Comparison of ENCODE assay signal across 1 cellular context in genomic region chr17:82367724-82368524, GRCh38.
TF ChIP-seq lines count a peak whose summit lies in the region.

No MANE protein-coding gene starts in this region.

TF ChIP-seq in HepG2, 621 proteins besides CTCF, POLR2A, EP300 and RAD21 (continued from another document and continues in another):
- peak; percentile 39; the same call in 1 of the 2 replicates for TF ChIP-seq ARID4A (CRISPR knock-in tag; IDR thresholded peaks at IDR 0.05; ENCODE audit: borderline replicate concordance)
- no peak for TF ChIP-seq TERF1 (CRISPR knock-in tag; IDR thresholded peaks at IDR 0.05)
- no peak; the same call in 1 of the 2 replicates for TF ChIP-seq MAX (IDR thresholded peaks at IDR 0.05)
- TF ChIP-seq ZBTB25 (CRISPR knock-in tag; IDR thresholded peaks at IDR 0.05), result no peak
- TF ChIP-seq POGK (CRISPR knock-in tag; conservative IDR thresholded peaks at IDR 0.05), result no peak
- peak; percentile 33; the same call in 1 of the 2 replicates for TF ChIP-seq ZNF350 (CRISPR knock-in tag; IDR thresholded peaks at IDR 0.05; ENCODE audit: borderline replicate concordance, low read depth)
- no peak for TF ChIP-seq ZNF781 (CRISPR knock-in tag; IDR thresholded peaks at IDR 0.05; ENCODE audit: borderline replicate concordance, not compliant biosample characterization)
- TF ChIP-seq LRRFIP1 (CRISPR knock-in tag; conservative IDR thresholded peaks at IDR 0.05), result no peak
- TF ChIP-seq ZNF850 (CRISPR knock-in tag; conservative IDR thresholded peaks at IDR 0.05), result no peak
- no peak for TF ChIP-seq MYPOP (CRISPR knock-in tag; IDR thresholded peaks at IDR 0.05)
- no peak for TF ChIP-seq MAZ (IDR thresholded peaks at IDR 0.05; ENCODE audit: borderline replicate concordance, low read depth, low read length)
- TF ChIP-seq MAZ (CRISPR knock-in tag; IDR thresholded peaks at IDR 0.05; ENCODE audit: low read depth), result no peak
- TF ChIP-seq NR2C2 (CRISPR knock-in tag; IDR thresholded peaks at IDR 0.05; ENCODE audit: borderline replicate concordance), result peak; percentile 98
- no peak for TF ChIP-seq HNRNPL (IDR thresholded peaks at IDR 0.05; ENCODE audit: low read depth, low read length)
- TF ChIP-seq ZSCAN25 (CRISPR knock-in tag; IDR thresholded peaks at IDR 0.05), result 0 out of 2 replicates have a peak, but pooled peaks have one; percentile 20
- TF ChIP-seq MEF2D (CRISPR knock-in tag; IDR thresholded peaks at IDR 0.05), result 0 out of 2 replicates have a peak, but pooled peaks have one; percentile 55
- TF ChIP-seq ZNF883 (CRISPR knock-in tag; IDR thresholded peaks at IDR 0.05; ENCODE audit: not compliant biosample characterization), result no peak
- TF ChIP-seq ARID2 (CRISPR knock-in tag; IDR thresholded peaks at IDR 0.05; ENCODE audit: borderline replicate concordance), result no peak
- TF ChIP-seq TFDP1 (CRISPR knock-in tag; IDR thresholded peaks at IDR 0.05; ENCODE audit: borderline replicate concordance), result no peak; the same call in 1 of the 2 replicates
- no peak for TF ChIP-seq NPAS2 (CRISPR knock-in tag; IDR thresholded peaks at IDR 0.05; ENCODE audit: borderline replicate concordance)
- TF ChIP-seq RBAK (CRISPR knock-in tag; IDR thresholded peaks at IDR 0.05), result no peak
- TF ChIP-seq ZNF331 (CRISPR knock-in tag; IDR thresholded peaks at IDR 0.05), result peak; percentile 23
- no peak for TF ChIP-seq TOPORS (CRISPR knock-in tag; IDR thresholded peaks at IDR 0.05)
- TF ChIP-seq SRY (CRISPR knock-in tag; IDR thresholded peaks at IDR 0.05), result no peak
- no peak for TF ChIP-seq ZNF326 (CRISPR knock-in tag; IDR thresholded peaks at IDR 0.05; ENCODE audit: borderline replicate concordance)
- TF ChIP-seq ZSCAN21 (CRISPR knock-in tag; IDR thresholded peaks at IDR 0.05; ENCODE audit: borderline replicate concordance), result no peak
- TF ChIP-seq ZNF691 (CRISPR knock-in tag; IDR thresholded peaks at IDR 0.05; ENCODE audit: borderline replicate concordance, low read depth), result no peak
- TF ChIP-seq JUNB (CRISPR knock-in tag; IDR thresholded peaks at IDR 0.05; ENCODE audit: borderline replicate concordance), result no peak
- no peak for TF ChIP-seq LBX2 (CRISPR knock-in tag; IDR thresholded peaks at IDR 0.05; ENCODE audit: borderline replicate concordance)
- no peak for TF ChIP-seq ZNF776 (CRISPR knock-in tag; IDR thresholded peaks at IDR 0.05)
- peak; percentile 7; the same call in 1 of the 2 replicates for TF ChIP-seq MNT (IDR thresholded peaks at IDR 0.05)
- no peak for TF ChIP-seq ZBTB39 (CRISPR knock-in tag; IDR thresholded peaks at IDR 0.05)
- no peak for TF ChIP-seq ZSCAN31 (CRISPR knock-in tag; IDR thresholded peaks at IDR 0.05; ENCODE audit: low read depth)
- no peak for TF ChIP-seq ZFP36 (IDR thresholded peaks at IDR 0.05; ENCODE audit: borderline replicate concordance, low read depth, low read length, partially characterized antibody)
- TF ChIP-seq ZNF615 (CRISPR knock-in tag; IDR thresholded peaks at IDR 0.05; ENCODE audit: borderline replicate concordance), result no peak
- no peak for TF ChIP-seq RARG (CRISPR knock-in tag; IDR thresholded peaks at IDR 0.05; ENCODE audit: low read depth)
- TF ChIP-seq PLRG1 (conservative IDR thresholded peaks at IDR 0.05), result no peak
- TF ChIP-seq SALL1 (CRISPR knock-in tag; IDR thresholded peaks at IDR 0.05), result peak; percentile 72
- 0 out of 4 replicates have a peak, but pooled peaks of 1 of the 2 experiments have one; percentile 44 for TF ChIP-seq KLF16 (CRISPR knock-in tag; IDR thresholded peaks at IDR 0.05)
- 0 out of 2 replicates have a peak, but pooled peaks have one; percentile 27 for TF ChIP-seq RXRA (CRISPR knock-in tag; IDR thresholded peaks at IDR 0.05)
- no peak for TF ChIP-seq ZBTB21 (CRISPR knock-in tag; IDR thresholded peaks at IDR 0.05)
- TF ChIP-seq RFX5 (IDR thresholded peaks at IDR 0.05; ENCODE audit: low read depth, low read length), result peak; percentile 93
- no peak for TF ChIP-seq ZNF747 (CRISPR knock-in tag; IDR thresholded peaks at IDR 0.05; ENCODE audit: borderline replicate concordance)
